In the genomic region with DNA sequence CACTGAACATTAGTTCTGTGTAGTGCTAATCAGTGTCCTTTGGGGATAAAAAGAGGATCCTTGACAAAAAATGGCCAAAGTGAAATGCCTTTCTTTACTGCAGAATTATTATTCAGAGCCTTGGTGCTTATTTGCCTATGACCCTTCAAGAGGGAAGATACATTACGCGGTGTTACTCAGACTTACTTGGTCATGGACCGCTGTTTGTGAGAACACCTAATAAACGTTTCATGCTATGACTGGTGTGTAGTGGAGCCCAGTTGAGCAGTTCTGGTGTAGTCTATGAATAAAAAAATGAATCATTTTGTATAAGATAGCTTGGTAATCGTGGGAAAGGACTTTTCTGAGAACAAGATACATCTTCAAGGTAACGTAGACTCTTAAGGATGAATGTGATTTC, we compare ENCODE assay signal across 10 cellular contexts.
DNase-seq lines count a peak whose midpoint lies in the region; ATAC-seq, FAIRE-seq and TF ChIP-seq lines count a peak whose summit lies in the region.
"Had no signal": no experiment of that assay in that cellular context is flagged by ENCODE, and none has a peak within 500 bp of the region (broad histone marks: within the 10 kb centered on the region; RNA-seq: fewer than 3 reads in every experiment).

No MANE protein-coding gene starts in this region.

- DNase-seq in GM13977 (ENCODE audit: low spot score) (peak; percentile 47), brain microvascular endothelial cell (no peak), substantia nigra (lab: John Stamatoyannopoulos, UW) (no peak), NCI-H446 (lab: John Stamatoyannopoulos, UW) (no peak), D721Med (ENCODE audit: insufficient read length, low spot score) (no peak), NCI-H446 treated with DMSO at 0.1 percent for 48 hours (lab: John Stamatoyannopoulos, UW) (no peak)

- H3K4me3 ChIP-seq in brain microvascular endothelial cell (ENCODE audit: low read depth, low read length) = no peak overlapping the region

- in situ Hi-C loops in GM13977 (cut with MboI; ENCODE audit: low pct_unique_long_range_greater_than_20kb, low sequenced_read_pairs, unreplicated experiment) = no loop called here
- in situ Hi-C loops in brain microvascular endothelial cell (cut with HindIII; ENCODE audit: low pct_ligation_motif_present, low sequenced_read_pairs) = no loop called here

- no peaks in the 10 kb centered on the region for H3K27me3 ChIP-seq in brain microvascular endothelial cell (replicated peaks)

- H3K36me3 ChIP-seq in brain microvascular endothelial cell (replicated peaks) = no peaks in the 10 kb centered on the region

- ATAC-seq in GM19463 (IDR thresholded peaks at IDR 0.05; ENCODE audit: unreplicated experiment) (peak; percentile 73), HG03103 (IDR thresholded peaks at IDR 0.05; ENCODE audit: low read depth, unreplicated experiment) (peak; percentile 62)

- FAIRE-seq in D721Med (lab: Jason Lieb, UNC) = no peak

- H3K27ac ChIP-seq in brain microvascular endothelial cell (peak overlapping the region; percentile 43), substantia nigra (ENCODE audit: low read depth, low read length, poor library complexity, severe bottlenecking) (no peak overlapping the region)
- H3K27ac ChIP-seq: HL-60, VCaP had no signal

- TF ChIP-seq CTCF in GM13977 (IDR thresholded peaks at IDR 0.05; ENCODE audit: extremely low read depth, insufficient read depth, missing control alignments) (no peak), brain microvascular endothelial cell (IDR thresholded peaks at IDR 0.05; ENCODE audit: low read depth, low read length, missing control alignments) (no peak), D721Med (IDR thresholded peaks at IDR 0.05; ENCODE audit: insufficient read depth, missing control alignments) (no peak)
